Comparison of ENCODE assay signal across 17 cellular contexts in the genomic region with DNA sequence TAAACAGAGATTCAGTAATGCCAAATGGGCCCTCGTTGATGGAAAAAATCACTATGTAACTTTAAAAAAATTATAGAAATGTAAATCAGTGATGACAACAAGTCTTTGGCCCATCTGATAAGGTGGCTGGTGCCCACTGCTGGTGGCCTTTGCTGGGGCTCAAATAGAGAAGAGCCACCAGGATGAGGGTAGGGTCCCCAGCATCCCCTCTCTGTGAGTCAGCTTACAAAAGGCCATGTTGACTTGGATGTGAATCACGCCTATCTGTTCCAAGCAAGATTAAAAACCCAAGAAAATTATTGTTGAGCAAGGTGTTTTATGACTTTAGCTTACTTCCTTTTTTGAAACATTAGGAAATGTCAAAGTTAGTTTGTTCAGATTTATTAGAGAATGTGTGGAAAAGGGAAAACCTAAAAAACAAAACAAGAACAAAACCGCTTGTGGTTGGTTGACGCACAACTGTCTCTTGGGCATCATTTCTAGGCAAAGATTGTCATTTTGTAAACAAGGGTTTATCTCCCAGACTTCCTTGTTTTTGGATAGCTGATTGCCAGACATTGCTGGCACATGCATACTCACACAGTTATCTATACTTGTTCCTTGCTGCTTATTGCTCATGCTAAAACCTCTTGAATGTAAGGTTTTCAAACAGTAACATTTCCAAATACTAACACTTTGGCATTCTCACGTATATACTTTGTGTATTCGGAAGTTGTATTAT.
"Had no signal": no experiment of that assay in that cellular context is flagged by ENCODE, and none has a peak within 500 bp of the region (broad histone marks: within the 10 kb centered on the region; RNA-seq: fewer than 3 reads in every experiment).

No MANE protein-coding gene starts in this region.

- H3K4me1 Mint-ChIP-seq: naive thymus-derived CD8-positive, alpha-beta T cell had no signal

- H3K9me3 ChIP-seq: mucosa of descending colon had no signal

- H3K4me3 Mint-ChIP-seq: activated CD8-positive, alpha-beta T cell treated with anti-CD3 and anti-CD28 coated beads for 36 hours; activated naive CD8-positive, alpha-beta T cell treated with anti-CD3 and anti-CD28 coated beads, Interleukin-2, amount 10 ng/mL, durations not matched to agents 7 days and 5 days; activated T-cell treated with anti-CD3 and anti-CD28 coated beads, Interleukin-2, amount 50 U/mL, for 72 hours; naive thymus-derived CD8-positive, alpha-beta T cell; T-helper 2 cell treated with Interferon-gamma antibody and Interleukin-4, amounts not matched to agents 5 μg/mL and 100 μg/mL, for 36 hours; type B pancreatic cell had no signal

- H3K27ac Mint-ChIP-seq: activated CD8-positive, alpha-beta T cell treated with anti-CD3 and anti-CD28 coated beads for 36 hours; activated naive CD8-positive, alpha-beta T cell treated with anti-CD3 and anti-CD28 coated beads, Interleukin-2, amount 10 ng/mL, durations not matched to agents 7 days and 5 days; activated T-cell treated with anti-CD3 and anti-CD28 coated beads, Interleukin-2, amount 50 U/mL, for 72 hours; naive thymus-derived CD8-positive, alpha-beta T cell; progenitor cell of endocrine pancreas; T-helper 2 cell treated with Interferon-gamma antibody and Interleukin-4, amounts not matched to agents 5 μg/mL and 100 μg/mL, for 36 hours; type B pancreatic cell had no signal

- H3K4me3 ChIP-seq: lung, mucosa of descending colon had no signal

- H3K36me3 Mint-ChIP-seq: type B pancreatic cell had no signal

- DNase-seq: activated CD8-positive, alpha-beta memory T cell treated with anti-CD3 and anti-CD28 coated beads, Interleukin-2, amount 50 U/mL, for 4 hours; activated CD8-positive, alpha-beta T cell treated with anti-CD3 and anti-CD28 coated beads for 36 hours; activated naive CD8-positive, alpha-beta T cell treated with anti-CD3 and anti-CD28 coated beads, Interleukin-2, amount 10 ng/mL, durations not matched to agents 7 days and 5 days; activated T-cell treated with anti-CD3 and anti-CD28 coated beads, Interleukin-2, amount 50 U/mL, for 72 hours; aorta; hypothalamus; mucosa of descending colon; naive thymus-derived CD8-positive, alpha-beta T cell; stimulated activated CD4-positive, alpha-beta T cell treated with anti-CD3 and anti-CD28 coated beads, Interleukin-12 subunit alpha, Interleukin-12 subunit beta, amount 100 ng/mL, for 4 hours; stimulated activated naive CD4-positive, alpha-beta T cell treated with Interleukin-2 at 50 U/mL for 16 hours; SW 1271 had no signal

- ATAC-seq: activated CD8-positive, alpha-beta T cell treated with anti-CD3 and anti-CD28 coated beads for 36 hours; activated T-cell treated with anti-CD3 and anti-CD28 coated beads, Interleukin-2, amount 50 U/mL, for 72 hours; mucosa of descending colon; naive thymus-derived CD8-positive, alpha-beta T cell; sciatic nerve had no signal

- H3K27me3 Mint-ChIP-seq: activated CD8-positive, alpha-beta T cell treated with anti-CD3 and anti-CD28 coated beads for 36 hours; progenitor cell of endocrine pancreas; type B pancreatic cell had no signal

- H3K27ac ChIP-seq: VCaP had no signal
